In the genomic region with DNA sequence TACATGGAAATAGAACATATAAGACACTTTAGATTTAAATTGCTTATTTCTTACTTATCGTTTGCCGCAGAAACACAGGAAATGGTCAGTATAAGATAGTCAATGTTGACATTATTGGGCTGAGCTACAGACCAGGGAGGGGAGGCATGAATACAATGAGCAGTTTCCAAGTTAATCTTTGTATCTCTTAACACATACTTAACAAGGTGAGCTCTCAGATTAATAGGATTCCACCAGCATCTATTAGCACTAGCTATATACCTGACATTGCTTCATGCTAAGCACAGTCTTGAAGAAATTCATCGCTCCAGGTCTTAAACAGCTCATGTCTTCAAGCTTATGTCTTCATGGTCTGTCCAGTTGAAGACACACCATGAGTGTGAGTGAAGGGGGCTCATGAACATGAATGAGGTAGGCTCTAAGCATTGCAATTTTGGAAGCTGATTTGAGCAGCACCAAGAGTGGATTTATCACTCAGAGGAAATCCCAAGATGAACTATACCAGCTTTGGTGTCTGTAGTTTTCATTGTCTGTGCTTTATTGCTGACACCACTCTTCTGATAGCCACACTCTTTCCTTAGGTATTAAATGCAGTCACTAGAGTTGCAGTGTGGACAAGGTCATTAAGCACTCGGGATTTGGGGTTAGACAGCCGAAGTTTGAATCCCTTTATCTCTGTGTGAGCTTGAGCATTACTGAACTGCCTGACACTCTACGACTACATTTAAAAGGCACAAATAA, we compare ENCODE assay signal across 8 cellular contexts.
"Had no signal": no experiment of that assay in that cellular context is flagged by ENCODE, and none has a peak within 500 bp of the region (broad histone marks: within the 10 kb centered on the region; RNA-seq: fewer than 3 reads in every experiment).

No MANE protein-coding gene starts in this region.

- DNase-seq: H9, HCEC 1CT, KBM-7 had no signal

- H3K4me2 ChIP-seq: GM23338 had no signal

- FAIRE-seq: H1, H54, HTR-8/SVneo had no signal

- H3K27ac Mint-ChIP-seq: GM23338, H9, IgD-negative memory B cell had no signal

- H3K4me3 Mint-ChIP-seq: GM23338, H9, IgD-negative memory B cell had no signal

- H3K9me3 Mint-ChIP-seq: GM23338, H9 had no signal

- H3K27me3 Mint-ChIP-seq: IgD-negative memory B cell had no signal

- H3K4me1 Mint-ChIP-seq: IgD-negative memory B cell had no signal

- H3K4me3 ChIP-seq: GM23338 had no signal

- ATAC-seq: GM23338 had no signal

- H3K36me3 Mint-ChIP-seq: IgD-negative memory B cell had no signal
